ENCODE assay signal across 28 cellular contexts in genomic region chr20:16367948-16368560, GRCh38.
"Had no signal": no experiment of that assay in that cellular context is flagged by ENCODE, and none has a peak within 500 bp of the region (broad histone marks: within the 10 kb centered on the region; RNA-seq: fewer than 3 reads in every experiment).

No MANE protein-coding gene starts in this region.

- H3K79me2 ChIP-seq: parathyroid adenoma had no signal

- H2AFZ ChIP-seq: neural progenitor cell, parathyroid adenoma had no signal

- H3K9me3 Mint-ChIP-seq: brain; immature natural killer cell; natural killer cell; stimulated activated effector memory CD8-positive, alpha-beta T cell treated with anti-CD3 and anti-CD28 coated beads, Interleukin-12 subunit alpha, Interleukin-12 subunit beta, amount 100 ng/mL, for 72 hours; stimulated activated naive CD8-positive, alpha-beta T cell treated with anti-CD3 and anti-CD28 coated beads, Interleukin-15, Interleukin-2, amounts not matched to agents 100 ng/mL and 50 ng/mL, for 24 hours had no signal

- H3K9ac ChIP-seq: neural progenitor cell, parathyroid adenoma had no signal

- H3K36me3 Mint-ChIP-seq: natural killer cell had no signal

- H3K36me3 ChIP-seq: cardiac muscle cell, neural progenitor cell had no signal

- H3K9me3 ChIP-seq: right lobe of liver, upper lobe of right lung had no signal

- FAIRE-seq: endothelial cell of umbilical vein had no signal

- H3K4me1 ChIP-seq: neural progenitor cell, parathyroid adenoma, right lobe of liver, upper lobe of right lung had no signal

- ATAC-seq: left lobe of liver; natural killer cell; stimulated activated effector memory CD8-positive, alpha-beta T cell treated with anti-CD3 and anti-CD28 coated beads, Interleukin-12 subunit alpha, Interleukin-12 subunit beta, amount 100 ng/mL, for 72 hours; upper lobe of right lung had no signal

- H3K27ac Mint-ChIP-seq: activated naive CD8-positive, alpha-beta T cell; immature natural killer cell; natural killer cell; neural progenitor cell; stimulated activated effector memory CD8-positive, alpha-beta T cell treated with anti-CD3 and anti-CD28 coated beads, Interleukin-12 subunit alpha, Interleukin-12 subunit beta, amount 100 ng/mL, for 72 hours; stimulated activated naive CD8-positive, alpha-beta T cell treated with anti-CD3 and anti-CD28 coated beads, Interleukin-15, Interleukin-2, amounts not matched to agents 100 ng/mL and 50 ng/mL, for 24 hours had no signal

- H3K4me3 ChIP-seq: cardiac muscle cell, lung, neural progenitor cell, right lobe of liver, skin epidermis, upper lobe of right lung had no signal

- H3K4me2 ChIP-seq: neural progenitor cell had no signal

- H3K4me1 Mint-ChIP-seq: immature natural killer cell; natural killer cell; stimulated activated effector memory CD8-positive, alpha-beta T cell treated with anti-CD3 and anti-CD28 coated beads, Interleukin-12 subunit alpha, Interleukin-12 subunit beta, amount 100 ng/mL, for 72 hours had no signal

- H3K27me3 ChIP-seq: cardiac muscle cell, neural progenitor cell, right lobe of liver, upper lobe of right lung had no signal

- H3K27ac ChIP-seq: cardiac muscle cell, neural progenitor cell, parathyroid adenoma, right lobe of liver, upper lobe of right lung had no signal

- H3K4me3 Mint-ChIP-seq: activated naive CD8-positive, alpha-beta T cell; brain; immature natural killer cell; natural killer cell; neural progenitor cell; stimulated activated effector memory CD8-positive, alpha-beta T cell treated with anti-CD3 and anti-CD28 coated beads, Interleukin-12 subunit alpha, Interleukin-12 subunit beta, amount 100 ng/mL, for 72 hours; stimulated activated naive CD8-positive, alpha-beta T cell treated with anti-CD3 and anti-CD28 coated beads, Interleukin-15, Interleukin-2, amounts not matched to agents 100 ng/mL and 50 ng/mL, for 24 hours had no signal

- DNase-seq: activated CD4-positive, alpha-beta T cell treated with anti-CD3 and anti-CD28 coated beads for 48 hours; activated CD4-positive, alpha-beta T cell treated with anti-CD3 and anti-CD28 coated beads, Interleukin-2, amount 50 U/mL, for 48 hours; activated CD4-positive, CD25-positive, alpha-beta regulatory T cell; activated CD8-positive, alpha-beta memory T cell treated with anti-CD3 and anti-CD28 coated beads for 24 hours; activated effector memory CD4-positive, alpha-beta T cell treated with Interleukin-2 at 50 U/mL for 16 hours; activated naive CD4-positive, alpha-beta T cell treated with Interleukin-2 at 50 U/mL for 16 hours; anterior cingulate cortex; foreskin melanocyte; glutamatergic neuron; hypothalamus; immature natural killer cell; natural killer cell; occipital lobe; right lobe of liver; stimulated activated CD4-positive, alpha-beta T cell treated with anti-CD3 and anti-CD28 coated beads, Interleukin-12 subunit alpha, Interleukin-12 subunit beta, amount 100 ng/mL, for 4 hours; stimulated activated CD4-positive, alpha-beta T cell treated with anti-CD3 and anti-CD28 coated beads, Interleukin-4, amount 100 ng/mL, for 1 hour; upper lobe of right lung had no signal

- H3K27me3 Mint-ChIP-seq: activated naive CD8-positive, alpha-beta T cell; stimulated activated naive CD8-positive, alpha-beta T cell treated with anti-CD3 and anti-CD28 coated beads, Interleukin-15, Interleukin-2, amounts not matched to agents 100 ng/mL and 50 ng/mL, for 24 hours had no signal
